1 cellular context compared by ENCODE assay signal in the genomic region with DNA sequence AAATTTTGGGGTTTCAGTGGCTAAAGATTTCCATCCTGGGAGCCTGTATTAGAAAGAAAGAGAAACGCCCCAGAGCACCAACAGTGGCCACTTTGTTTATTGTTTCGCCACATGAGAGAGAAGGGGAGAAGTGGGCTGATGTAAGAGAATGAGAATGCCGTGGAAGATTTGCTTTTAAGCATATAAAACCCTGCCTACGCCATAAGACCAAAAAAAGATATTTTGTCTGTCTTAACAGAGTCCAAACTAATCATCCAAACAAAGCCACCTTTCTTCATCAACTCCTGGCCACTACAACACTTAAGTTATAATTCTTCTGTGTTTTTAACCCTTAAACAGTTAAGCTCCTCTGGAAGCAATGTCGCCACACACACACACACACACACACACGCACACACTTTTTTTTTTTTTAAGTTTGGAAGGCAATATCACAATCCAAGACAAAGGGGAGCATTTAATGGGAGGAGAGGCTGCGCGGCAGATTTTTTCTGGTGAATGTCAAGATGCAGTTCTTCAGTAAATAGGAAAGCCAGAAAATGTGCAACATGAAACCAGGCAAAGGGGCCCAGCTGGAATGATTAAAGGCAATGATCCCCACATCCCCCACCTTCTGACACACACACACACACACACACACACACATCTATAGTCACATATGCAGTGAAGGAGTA.
TF ChIP-seq lines count a peak whose summit lies in the region.

No MANE protein-coding gene starts in this region.

TF ChIP-seq in GM12878, 131 proteins besides CTCF, POLR2A, EP300 and RAD21 (continued from another document):
- TF ChIP-seq IRF5 (IDR thresholded peaks at IDR 0.05; ENCODE audit: borderline replicate concordance) (no peak), NR2C2 (IDR thresholded peaks at IDR 0.05; ENCODE audit: borderline replicate concordance, control insufficient read depth, insufficient read length, low read depth) (no peak), SP1 (IDR thresholded peaks at IDR 0.05; ENCODE audit: low read depth, low read length) (no peak)
